1 cellular context compared by ENCODE assay signal in genomic region chr11:88709567-88709966, GRCh38.
TF ChIP-seq lines count a peak whose summit lies in the region.

No MANE protein-coding gene starts in this region.

TF ChIP-seq in HepG2, 621 proteins besides CTCF, POLR2A, EP300 and RAD21 (continued from another document):
- TF ChIP-seq, protein P1, sequence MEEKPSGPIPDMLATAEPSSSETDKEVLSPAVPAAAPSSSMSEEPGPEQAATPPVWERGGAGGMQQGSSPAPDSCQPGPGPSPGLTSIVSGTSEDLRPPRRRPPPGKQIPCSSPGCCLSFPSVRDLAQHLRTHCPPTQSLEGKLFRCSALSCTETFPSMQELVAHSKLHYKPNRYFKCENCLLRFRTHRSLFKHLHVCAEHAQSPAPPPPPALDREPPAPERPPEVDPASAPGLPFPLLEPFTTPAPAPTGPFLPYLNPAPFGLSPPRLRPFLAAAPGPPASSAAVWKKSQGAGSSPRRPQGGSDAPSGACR (CRISPR knock-in tag; IDR thresholded peaks at IDR 0.05), result no peak
- TF ChIP-seq ATF7 (IDR thresholded peaks at IDR 0.05) (no peak), ATF7 (CRISPR knock-in tag; IDR thresholded peaks at IDR 0.05) (no peak), ZNF550 (CRISPR knock-in tag; IDR thresholded peaks at IDR 0.05; ENCODE audit: borderline replicate concordance) (no peak), PAF1 (CRISPR knock-in tag; IDR thresholded peaks at IDR 0.05) (no peak), HOXA9 (CRISPR knock-in tag; IDR thresholded peaks at IDR 0.05; ENCODE audit: borderline replicate concordance) (no peak), ZNF451 (CRISPR knock-in tag; IDR thresholded peaks at IDR 0.05) (no peak), ZNF558 (CRISPR knock-in tag; IDR thresholded peaks at IDR 0.05; ENCODE audit: borderline replicate concordance) (no peak)
